16 cellular contexts compared by ENCODE assay signal in genomic region chr2:30221531-30221930, GRCh38.
"Had no signal": no experiment of that assay in that cellular context is flagged by ENCODE, and none has a peak within 500 bp of the region (broad histone marks: within the 10 kb centered on the region; RNA-seq: fewer than 3 reads in every experiment).

No MANE protein-coding gene starts in this region.

- H3K27ac ChIP-seq: left ventricle myocardium inferior, right lobe of liver, thyroid gland, WERI-Rb-1 had no signal

- H3K4me1 ChIP-seq: right lobe of liver had no signal

- H3K36me3 Mint-ChIP-seq: memory B cell had no signal

- H3K9me3 Mint-ChIP-seq: activated CD8-positive, alpha-beta T cell treated with anti-CD3 and anti-CD28 coated beads for 36 hours; memory B cell; nephron; T-helper 1 cell treated with Interleukin-12 subunit alpha and Interleukin-12 subunit beta and Interleukin-4 antibody, amounts not matched to agents 30 μg/mL and 1 μg/mL, for 36 hours had no signal

- H3K4me3 Mint-ChIP-seq: activated CD8-positive, alpha-beta T cell treated with anti-CD3 and anti-CD28 coated beads for 36 hours; memory B cell; nephron; T-helper 1 cell treated with Interleukin-12 subunit alpha and Interleukin-12 subunit beta and Interleukin-4 antibody, amounts not matched to agents 30 μg/mL and 1 μg/mL, for 36 hours had no signal

- H3K27ac Mint-ChIP-seq: memory B cell had no signal

- DNase-seq: activated CD4-positive, alpha-beta T cell treated with anti-CD3 and anti-CD28 coated beads for 4 hours; activated CD8-positive, alpha-beta T cell treated with anti-CD3 and anti-CD28 coated beads for 36 hours; activated naive CD4-positive, alpha-beta T cell treated with Interleukin-2 at 50 U/mL for 16 hours; activated T-cell treated with anti-CD3 and anti-CD28 coated beads for 4 hours; anterior cingulate cortex; dermis blood vessel endothelial cell; kidney; left ventricle myocardium inferior; occipital lobe; right lobe of liver; thyroid gland; WERI-Rb-1 had no signal

- H3K4me3 ChIP-seq: left ventricle myocardium inferior, right lobe of liver, thyroid gland had no signal

- H3K27me3 Mint-ChIP-seq: activated CD8-positive, alpha-beta T cell treated with anti-CD3 and anti-CD28 coated beads for 36 hours; memory B cell had no signal

- ATAC-seq: activated CD8-positive, alpha-beta T cell treated with anti-CD3 and anti-CD28 coated beads for 36 hours; right lobe of liver; SK-N-SH treated with all-trans-retinoic acid at 6 μM for 48 hours had no signal

- H3K27me3 ChIP-seq: right lobe of liver, thyroid gland had no signal

- H3K9me3 ChIP-seq: left ventricle myocardium inferior, right lobe of liver, thyroid gland had no signal

- H3K36me3 ChIP-seq: left ventricle myocardium inferior, right lobe of liver, thyroid gland, WERI-Rb-1 had no signal
